20 cellular contexts compared by ENCODE assay signal in genomic region chr2:7881038-7881437, GRCh38.
A peak's percentile ranks its signal among the peaks of the same experiment; 100 is the strongest.
DNase-seq lines count a peak whose midpoint lies in the region; ATAC-seq and TF ChIP-seq lines count a peak whose summit lies in the region.
"Had no signal": no experiment of that assay in that cellular context is flagged by ENCODE, and none has a peak within 500 bp of the region (broad histone marks: within the 10 kb centered on the region; RNA-seq: fewer than 3 reads in every experiment).

No MANE protein-coding gene starts in this region.

- H3K4me2 ChIP-seq in mammary epithelial cell (ENCODE audit: insufficient read depth, low read depth, low read length): no peak overlapping the region

- DNase-seq in mammary epithelial cell (no peak), MCF 10A (ENCODE audit: unreplicated experiment) (no peak), adipocyte (ENCODE audit: low read depth) (peak; percentile 34), kidney epithelial cell (ENCODE audit: low read depth) (peak; percentile 49), superior temporal gyrus (ENCODE audit: extremely low spot score) (no peak), iPS-NIHi11 (ENCODE audit: low spot score) (no peak)
- no peak for DNase-seq in naive thymus-derived CD8-positive, alpha-beta T cell
- DNase-seq: activated CD4-positive, alpha-beta T cell treated with anti-CD3 and anti-CD28 coated beads, Interleukin-2, amount 50 U/mL, for 48 hours; amygdala; DMS153; effector CD4-positive, alpha-beta T cell; NCI-H1105; NCI-H2081 treated with DMSO at 0.1 percent for 48 hours; NCI-H524 treated with DMSO at 0.1 percent for 48 hours; PC-3; sigmoid colon had no signal

- H3K4me3 ChIP-seq in mammary epithelial cell (replicated peaks in 1 of 3; ENCODE audit: insufficient read depth in 1 of 3, low read depth in 2 of 3, low read length in 3 of 3) (no peak overlapping the region), adipocyte (ENCODE audit: low read length) (no peak overlapping the region), kidney epithelial cell (ENCODE audit: low read depth, low read length) (no peak overlapping the region)
- H3K4me3 ChIP-seq: sigmoid colon had no signal

- no peaks in the 10 kb centered on the region for H3K27me3 Mint-ChIP-seq in MCF 10A (ENCODE audit: insufficient read depth, unreplicated experiment)
- H3K27me3 Mint-ChIP-seq in naive thymus-derived CD8-positive, alpha-beta T cell: peaks cover 0 to 1% (median 0%) of the 10 kb centered on the region in 5 donors
- H3K27me3 Mint-ChIP-seq: stimulated activated naive CD8-positive, alpha-beta T cell treated with anti-CD3 and anti-CD28 coated beads, Interleukin-15, Interleukin-2, amounts not matched to agents 100 ng/mL and 50 ng/mL, for 24 hours had no signal

- H3K9me3 ChIP-seq in mammary epithelial cell (replicated peaks; ENCODE audit: insufficient read depth, low read length): no peaks in the 10 kb centered on the region
- no peaks in the 10 kb centered on the region for H3K9me3 ChIP-seq in adipocyte (ENCODE audit: control insufficient read depth, low read length)
- H3K9me3 ChIP-seq: sigmoid colon had no signal

- no peak overlapping the region for H3K27ac ChIP-seq in mammary epithelial cell (ENCODE audit: insufficient read depth, low read depth, low read length)
- H3K27ac ChIP-seq: C4-2B, sigmoid colon had no signal

- H3K4me1 Mint-ChIP-seq in MCF 10A (ENCODE audit: insufficient read depth, unreplicated experiment): no peaks in the 10 kb centered on the region
- peaks cover 0 to 4% (median 0%) of the 10 kb centered on the region in 4 donors for H3K4me1 Mint-ChIP-seq in naive thymus-derived CD8-positive, alpha-beta T cell

- H3K4me3 Mint-ChIP-seq in MCF 10A (ENCODE audit: unreplicated experiment): no peak overlapping the region
- H3K4me3 Mint-ChIP-seq in naive thymus-derived CD8-positive, alpha-beta T cell: no peak overlapping the region
- H3K4me3 Mint-ChIP-seq: stimulated activated naive CD8-positive, alpha-beta T cell treated with anti-CD3 and anti-CD28 coated beads, Interleukin-15, Interleukin-2, amounts not matched to agents 100 ng/mL and 50 ng/mL, for 24 hours had no signal

- H4K20me1 ChIP-seq in mammary epithelial cell (ENCODE audit: insufficient read depth, low read length): no peaks in the 10 kb centered on the region

- intact Hi-C loops in mammary epithelial cell (cut with micrococcal nuclease): no loop called here
- intact Hi-C loops in MCF 10A (cut with micrococcal nuclease): no loop called here

- BruUV-seq in mammary epithelial cell (replicated peaks; lab: Mats Ljungman, UMichigan) (no TSS peak), MCF 10A (replicated peaks; lab: Mats Ljungman, UMichigan) (no TSS peak)

- in situ Hi-C loops in mammary epithelial cell (cut with MboI; ENCODE audit: low sequenced_read_pairs in 2 of 2): no loop called here

- H3K27me3 ChIP-seq in mammary epithelial cell (ENCODE audit: insufficient read depth, low read length): no peaks in the 10 kb centered on the region
- H3K27me3 ChIP-seq in adipocyte (replicated peaks; ENCODE audit: control insufficient read depth, insufficient read depth, low read length): no peaks in the 10 kb centered on the region
- no peaks in the 10 kb centered on the region for H3K27me3 ChIP-seq in kidney epithelial cell (ENCODE audit: control insufficient read depth, insufficient read depth, low read length)
- H3K27me3 ChIP-seq: sigmoid colon had no signal

- H3K9me3 Mint-ChIP-seq in MCF 10A (ENCODE audit: unreplicated experiment): peaks cover 6% of the 10 kb centered on the region
- H3K9me3 Mint-ChIP-seq in naive thymus-derived CD8-positive, alpha-beta T cell: no peaks in the 10 kb centered on the region

- WGBS in mammary epithelial cell (ENCODE audit: low coverage, missing lambda C conversion rate): 30% methylated on average over 4 of the region's 4 CpGs

- CTCF ChIA-PET in mammary epithelial cell (lab: Charles Lee; ENCODE audit: low non-redundant PET) (no interaction called here), MCF 10A (lab: Yijun Ruan, JAX) (no interaction called here)

- H3K79me2 ChIP-seq in mammary epithelial cell (ENCODE audit: insufficient read depth, low read length): no peaks in the 10 kb centered on the region

- ATAC-seq in naive thymus-derived CD8-positive, alpha-beta T cell: no peak
- ATAC-seq in GM21360 (IDR thresholded peaks at IDR 0.05; ENCODE audit: unreplicated experiment): no peak
- ATAC-seq: esophagus mucosa, PC-3 had no signal

- H3K36me3 Mint-ChIP-seq in MCF 10A (ENCODE audit: insufficient read depth, unreplicated experiment): no peaks in the 10 kb centered on the region
- no peaks in the 10 kb centered on the region for H3K36me3 Mint-ChIP-seq in naive thymus-derived CD8-positive, alpha-beta T cell

- TF ChIP-seq CTCF in mammary epithelial cell (conservative IDR thresholded peaks at IDR 0.05 in 1 of 2, IDR thresholded peaks at IDR 0.05 in 1 of 2; ENCODE audit: extremely low read depth in 1 of 2, insufficient read depth in 1 of 2, low read depth in 1 of 2, low read length in 2 of 2): no peak
- no peak for TF ChIP-seq CTCF in MCF 10A (IDR thresholded peaks at IDR 0.05; ENCODE audit: unreplicated experiment)
- no peak for TF ChIP-seq CTCF in kidney epithelial cell (IDR thresholded peaks at IDR 0.05; ENCODE audit: insufficient read depth, low read length, poor library complexity, severe bottlenecking)

- H3K27ac Mint-ChIP-seq in MCF 10A (ENCODE audit: low read depth, unreplicated experiment): no peak overlapping the region
- H3K27ac Mint-ChIP-seq in naive thymus-derived CD8-positive, alpha-beta T cell: no peak overlapping the region
- H3K27ac Mint-ChIP-seq: stimulated activated naive CD8-positive, alpha-beta T cell treated with anti-CD3 and anti-CD28 coated beads, Interleukin-15, Interleukin-2, amounts not matched to agents 100 ng/mL and 50 ng/mL, for 24 hours had no signal

- POLR2A ChIA-PET in MCF 10A (lab: Yijun Ruan, JAX): no interaction called here
- POLR2A ChIA-PET in naive thymus-derived CD8-positive, alpha-beta T cell (lab: Charles Lee): no interaction called here

- no peaks in the 10 kb centered on the region for H3K36me3 ChIP-seq in mammary epithelial cell (ENCODE audit: insufficient read depth, low read length)
- no peaks in the 10 kb centered on the region for H3K36me3 ChIP-seq in adipocyte (ENCODE audit: control insufficient read depth, insufficient read depth, low read length, severe bottlenecking)
- no peaks in the 10 kb centered on the region for H3K36me3 ChIP-seq in kidney epithelial cell (ENCODE audit: control insufficient read depth, insufficient read depth, low read length)
- H3K36me3 ChIP-seq: sigmoid colon had no signal

- no peak overlapping the region for H3K9ac ChIP-seq in mammary epithelial cell (ENCODE audit: insufficient read depth, low read length)
- no peak overlapping the region for H3K9ac ChIP-seq in adipocyte (ENCODE audit: low read length)

- H2AFZ ChIP-seq in mammary epithelial cell (ENCODE audit: low read depth, low read length): peak overlapping the region; percentile 65

- no peaks in the 10 kb centered on the region for H3K4me1 ChIP-seq in mammary epithelial cell (ENCODE audit: insufficient read depth, low read length)
- peaks cover 7% of the 10 kb centered on the region for H3K4me1 ChIP-seq in adipocyte (ENCODE audit: control insufficient read depth, insufficient read depth, low read length)

- dilution Hi-C loops in mammary epithelial cell (cut with HindIII; ENCODE audit: low sequenced_read_pairs): no loop called here

Comparison
In these comparisons a context has a peak if more than half of its experiments do, and no peak if none do; other contexts are left out.
1. DNase-seq: peak in adipocyte (single experiment) and kidney epithelial cell (single experiment); none in mammary epithelial cell (single experiment), MCF 10A (single experiment), naive thymus-derived CD8-positive, alpha-beta T cell (0 of 10), superior temporal gyrus (single experiment) and iPS-NIHi11 (single experiment).